Comparison of ENCODE assay signal across 22 cellular contexts in genomic region chr4:60744767-60745166, GRCh38.
DNase-seq lines count a peak whose midpoint lies in the region; ATAC-seq and TF ChIP-seq lines count a peak whose summit lies in the region.
"Had no signal": no experiment of that assay in that cellular context is flagged by ENCODE, and none has a peak within 500 bp of the region (broad histone marks: within the 10 kb centered on the region; RNA-seq: fewer than 3 reads in every experiment).

No MANE protein-coding gene starts in this region.

- no peaks in the 10 kb centered on the region for H3K9me1 ChIP-seq in IMR-90 (ENCODE audit: insufficient read depth, low read length)

- no peak for TF ChIP-seq POLR2A in IMR-90 (IDR thresholded peaks at IDR 0.05; ENCODE audit: low read depth, low read length)

- H3K4me3 ChIP-seq in IMR-90 (ENCODE audit: insufficient read depth, low read depth, low read length) (no peak overlapping the region), cardiac fibroblast (replicated peaks in 1 of 2; ENCODE audit: low read depth in 2 of 2, low read length in 2 of 2) (no peak overlapping the region)
- H3K4me3 ChIP-seq: BLaER1, GM23248, heart left ventricle, lung had no signal

- no peaks in the 10 kb centered on the region for H3K9me3 ChIP-seq in IMR-90 (ENCODE audit: control insufficient read depth, insufficient read depth, low read length)
- H3K9me3 ChIP-seq: BLaER1 had no signal

- peak overlapping the region; percentile 54; the same call in 1 of the 2 replicates for H2BK20ac ChIP-seq in IMR-90 (ENCODE audit: low read depth, low read length)

- H2BK15ac ChIP-seq in IMR-90 (ENCODE audit: low read depth, low read length), result peak overlapping the region; percentile 19; the same call in 1 of the 3 replicates

- no peaks in the 10 kb centered on the region for H3K79me1 ChIP-seq in IMR-90 (ENCODE audit: low read depth in 1 of 2, low read length in 2 of 2)

- BruUV-seq in IMR-90 (replicated peaks; lab: Mats Ljungman, UMichigan), result no TSS peak

- peak overlapping the region; percentile 69 for H2BK120ac ChIP-seq in IMR-90 (ENCODE audit: low read depth, low read length)

- no peaks in the 10 kb centered on the region for H4K20me1 ChIP-seq in IMR-90 (ENCODE audit: insufficient read depth, low read length)
- H4K20me1 ChIP-seq: BLaER1 had no signal

- H2AK5ac ChIP-seq in IMR-90 (ENCODE audit: low read depth, low read length), result no peak overlapping the region

- H3K23ac ChIP-seq in IMR-90 (ENCODE audit: low read depth, low read length), result no peak overlapping the region

- TF ChIP-seq CTCF in C4-2B (conservative IDR thresholded peaks at IDR 0.05), result peak; percentile 13; the same call in 1 of the 2 replicates
- 0 out of 2 replicates have a peak, but pooled peaks have one; percentile 27 for TF ChIP-seq CTCF in IMR-90 (conservative IDR thresholded peaks at IDR 0.05; ENCODE audit: low read depth, low read length)
- peak; percentile 18 for TF ChIP-seq CTCF in cardiac fibroblast (IDR thresholded peaks at IDR 0.05; ENCODE audit: low read depth, low read length)
- TF ChIP-seq CTCF in GM10248 (IDR thresholded peaks at IDR 0.05; ENCODE audit: control extremely low read depth, extremely low read depth, low read depth, missing control alignments), result no peak

- H3K27me3 ChIP-seq in IMR-90 (ENCODE audit: control insufficient read depth, insufficient read depth, low read length), result no peaks in the 10 kb centered on the region
- H3K27me3 ChIP-seq: BLaER1, heart left ventricle had no signal

- peaks cover 2% of the 10 kb centered on the region; the same call in 1 of the 2 replicates for H3K4me1 ChIP-seq in IMR-90 (ENCODE audit: control insufficient read depth, insufficient read depth, low read length)
- H3K4me1 ChIP-seq: BLaER1, heart left ventricle, parathyroid adenoma had no signal

- intact Hi-C loops in IMR-90 (cut with micrococcal nuclease), result no loop called here

- no peak overlapping the region for H3K9ac ChIP-seq in IMR-90 (ENCODE audit: low read depth, low read length)
- H3K9ac ChIP-seq: BLaER1, GM23248, parathyroid adenoma had no signal

- no peak overlapping the region; the same call in 1 of the 2 replicates for H4K91ac ChIP-seq in IMR-90 (ENCODE audit: insufficient read depth, low read depth, low read length)

- peak overlapping the region; percentile 5 for H2AFZ ChIP-seq in IMR-90 (replicated peaks; ENCODE audit: low read length, poor library complexity)
- H2AFZ ChIP-seq: GM23248, parathyroid adenoma had no signal

- H3K27ac ChIP-seq in C4-2B, result no peak overlapping the region
- H3K27ac ChIP-seq in IMR-90 (ENCODE audit: insufficient read depth, low read length), result no peak overlapping the region
- H3K27ac ChIP-seq: BLaER1, GM23248, heart left ventricle, parathyroid adenoma had no signal

- POLR2A ChIA-PET in IMR-90 (lab: Charles Lee; ENCODE audit: unreplicated experiment) (no interaction called here), GM10248 (lab: Yijun Ruan, JAX) (no interaction called here)

- no peak overlapping the region for H4K5ac ChIP-seq in IMR-90 (ENCODE audit: low read depth, low read length)

- H3K56ac ChIP-seq in IMR-90 (ENCODE audit: extremely low read depth, insufficient read depth, low read length), result no peak overlapping the region

- ATAC-seq in IMR-90 (ENCODE audit: low read depth) (no peak), HG03039 (IDR thresholded peaks at IDR 0.05; ENCODE audit: unreplicated experiment) (no peak)
- ATAC-seq: activated CD8-positive, alpha-beta T cell treated with anti-CD3 and anti-CD28 coated beads, Interleukin-2, amount 10 ng/mL, durations not matched to agents 7 days and 5 days; activated T-cell treated with anti-CD3 and anti-CD28 coated beads, Interleukin-2, amount 50 U/mL, for 72 hours; heart left ventricle had no signal

- no peak overlapping the region for H2AK9ac ChIP-seq in IMR-90 (replicated peaks; ENCODE audit: low read depth, low read length, poor library complexity)

- no CpG with 5 or more reads among the region's 2 CpGs for whole genome bisulfite sequencing in IMR-90 (ENCODE audit: extremely low coverage in 2 of 2, insufficient read length in 1 of 2), 2 experiments

- peak; percentile 40; the same call in 1 of the 2 replicates for TF ChIP-seq RAD21 in IMR-90 (IDR thresholded peaks at IDR 0.05; ENCODE audit: low read length)

- CTCF ChIA-PET in IMR-90 (lab: Yijun Ruan, JAX), result interaction anchor here (0.6 to 1.1 kb wide), 2 partner anchors 53 to 257 kb away, joined by 3 read pairs; no protein-coding TSS in a partner anchor
- CTCF ChIA-PET in GM10248 (lab: Yijun Ruan, JAX), result no interaction called here

- dilution Hi-C loops in IMR-90 (cut with HindIII; ENCODE audit: low sequenced_read_pairs, unreplicated experiment), result no loop called here

- H3K18ac ChIP-seq in IMR-90 (ENCODE audit: low read depth, low read length), result peak overlapping the region; percentile 36; the same call in 1 of the 2 replicates

- H2BK5ac ChIP-seq in IMR-90 (ENCODE audit: low read depth, low read length, poor library complexity, severe bottlenecking), result no peak overlapping the region

- H3K36me3 ChIP-seq in IMR-90 (ENCODE audit: control insufficient read depth, insufficient read depth, low read length), result no peaks in the 10 kb centered on the region
- H3K36me3 ChIP-seq: BLaER1, heart left ventricle had no signal

- H3K4me2 ChIP-seq in IMR-90 (ENCODE audit: low read depth, low read length), result no peak overlapping the region
- H3K4me2 ChIP-seq: BLaER1 had no signal

- in situ Hi-C loops in IMR-90 (cut with MboI; ENCODE audit: low sequenced_read_pairs), result no loop called here

- peak overlapping the region in 1 of 2 experiments; percentile 11; a peak in 1 of 4 replicates for H4K8ac ChIP-seq in IMR-90 (ENCODE audit: low read depth in 2 of 2, low read length in 2 of 2)

- H3K4ac ChIP-seq in IMR-90 (ENCODE audit: low read depth, low read length), result no peak overlapping the region

- no peak overlapping the region for H3K14ac ChIP-seq in IMR-90 (replicated peaks; ENCODE audit: low read depth, low read length)

- DNase-seq in IMR-90 (peak; percentile 45), cardiac fibroblast (ENCODE audit: low read depth in 2 of 2) (peak; percentile 26 to 36), iPS-NIHi7 (ENCODE audit: extremely low spot score) (peak; percentile 41), GM10248 (ENCODE audit: extremely low spot score) (no peak)
- no peak for DNase-seq in stimulated activated CD4-positive, alpha-beta T cell treated with anti-CD3 and anti-CD28 coated beads, Interleukin-4, amount 100 ng/mL, for 24 hours
- DNase-seq: activated B cell treated with CpG ODN at 0.5 μM for 24 hours; activated CD8-positive, alpha-beta T cell treated with anti-CD3 and anti-CD28 coated beads, Interleukin-2, amount 10 ng/mL, durations not matched to agents 7 days and 5 days; activated T-cell treated with anti-CD3 and anti-CD28 coated beads, Interleukin-2, amount 50 U/mL, for 72 hours; erythroblast; GM23248; heart left ventricle; naive B cell; NCI-H1092; NCI-H2081; NCI-H510A; SHP77 treated with DMSO at 0.1 percent for 48 hours; stimulated activated CD4-positive, alpha-beta T cell treated with anti-CD3 and anti-CD28 coated beads, Interleukin-1b, Interleukin-23, amount 100 ng/mL, for 48 hours had no signal

TF ChIP-seq in IMR-90, 13 proteins besides CTCF, POLR2A, EP300 and RAD21:
- TF ChIP-seq USF2 (IDR thresholded peaks at IDR 0.05; ENCODE audit: low read depth, low read length) (no peak), NFE2L2 (IDR thresholded peaks at IDR 0.05; ENCODE audit: low read depth, low read length) (no peak), BHLHE40 (IDR thresholded peaks at IDR 0.05; ENCODE audit: low read depth, low read length) (no peak), RCOR1 (IDR thresholded peaks at IDR 0.05; ENCODE audit: insufficient replicate concordance, low read length) (no peak), MXI1 (IDR thresholded peaks at IDR 0.05; ENCODE audit: borderline replicate concordance, low read depth, low read length) (no peak), CEBPB (IDR thresholded peaks at IDR 0.05; ENCODE audit: low read depth, low read length) (no peak), RFX5 (IDR thresholded peaks at IDR 0.05; ENCODE audit: low read depth, low read length) (no peak)

Comparison
In these comparisons a context has a peak if more than half of its experiments do, and no peak if none do; other contexts are left out.
1. DNase-seq: peak in IMR-90 (single experiment), cardiac fibroblast (2 of 2) and iPS-NIHi7 (single experiment); none in GM10248 (single experiment) and stimulated activated CD4-positive, alpha-beta T cell treated with anti-CD3 and anti-CD28 coated beads, Interleukin-4, amount 100 ng/mL, for 24 hours (single experiment).